In the genomic region with DNA sequence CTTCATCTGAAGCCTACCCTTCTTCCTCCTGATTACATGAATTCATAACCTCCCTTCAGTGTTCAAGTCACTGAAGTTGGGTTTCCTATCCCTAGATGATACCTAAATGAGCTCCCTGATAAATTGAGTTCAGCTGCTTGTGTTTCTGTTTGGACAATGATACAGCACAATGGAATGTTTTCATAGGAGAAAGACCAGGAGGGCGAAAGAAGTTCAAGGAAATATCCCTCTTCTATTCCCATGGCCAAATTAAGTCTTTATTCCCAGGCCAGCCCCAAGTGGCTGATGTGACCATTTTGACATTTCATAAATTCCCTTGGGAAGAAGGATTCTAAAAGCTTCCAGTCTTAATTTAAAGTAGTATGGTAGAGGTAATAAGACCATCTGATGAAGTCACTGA, we compare ENCODE assay signal across 16 cellular contexts.
A peak's percentile ranks its signal among the peaks of the same experiment; 100 is the strongest.
DNase-seq lines count a peak whose midpoint lies in the region; ATAC-seq, FAIRE-seq and TF ChIP-seq lines count a peak whose summit lies in the region.
"Had no signal": no experiment of that assay in that cellular context is flagged by ENCODE, and none has a peak within 500 bp of the region (broad histone marks: within the 10 kb centered on the region; RNA-seq: fewer than 3 reads in every experiment).

No MANE protein-coding gene starts in this region.

- ATAC-seq in A549: peak in 1 of 2 experiments; percentile 24; a peak in 2 of 6 replicates
- no peak for ATAC-seq in GM19023 (IDR thresholded peaks at IDR 0.05; ENCODE audit: unreplicated experiment)

- peaks cover 9% of the 10 kb centered on the region; the same call in 2 of the 3 replicates for H3K4me1 ChIP-seq in A549

- TF ChIP-seq EP300 in A549 (IDR thresholded peaks at IDR 0.05): no peak

- H3K9me3 ChIP-seq in A549: no peaks in the 10 kb centered on the region
- H3K9me3 ChIP-seq: tibial nerve had no signal

- CTCF ChIA-PET in A549 (lab: Yijun Ruan, JAX): no interaction called here

- WGBS in A549 (ENCODE audit: missing lambda C conversion rate): 4% methylated on average over 1 of the region's 1 CpG

- no peak for TF ChIP-seq POLR2A in A549 (IDR thresholded peaks at IDR 0.05; ENCODE audit: low read length)

- peak; percentile 65 for FAIRE-seq in A549 (lab: Jason Lieb, UNC)
- FAIRE-seq: keratinocyte had no signal

- no peak for TF ChIP-seq CTCF in A549 (IDR thresholded peaks at IDR 0.05)

- no peak overlapping the region for H3K27ac ChIP-seq in A549
- H3K27ac ChIP-seq: KMS-11, SK-N-MC had no signal

- no peak for TF ChIP-seq RAD21 in A549 (conservative IDR thresholded peaks at IDR 0.05 in 1 of 2, IDR thresholded peaks at IDR 0.05 in 1 of 2)

- POLR2A ChIA-PET in A549 (lab: Yijun Ruan, JAX): no interaction called here

- DNase-seq in A549 (ENCODE audit: low read depth in 1 of 2, low spot score in 1 of 2) (peak in 1 of 2 experiments; percentile 16), NCI-H226 (peak; percentile 73), dermis blood vessel endothelial cell (peak; percentile 68), kidney tubule cell (ENCODE audit: low spot score) (peak; percentile 81), KG1 (lab: John Stamatoyannopoulos, UW) (no peak)
- DNase-seq in activated CD4-positive, alpha-beta T cell treated with anti-CD3 and anti-CD28 coated beads, Interleukin-2, amount 50 U/mL, for 1 hour: no peak
- DNase-seq in stimulated activated naive CD4-positive, alpha-beta T cell treated with Interleukin-2 at 50 U/mL for 16 hours (lab: John Stamatoyannopoulos, UW): no peak
- DNase-seq: activated CD4-positive, alpha-beta T cell treated with anti-CD3 and anti-CD28 coated beads for 48 hours; activated naive CD4-positive, alpha-beta T cell treated with anti-CD3 and anti-CD28 coated beads, Interleukin-2, amount 10 ng/mL, durations not matched to agents 7 days and 5 days; H7; occipital lobe had no signal

- H3K4me3 ChIP-seq in A549: no peak overlapping the region
- H3K4me3 ChIP-seq: SK-N-MC, tibial nerve had no signal

- H3K4me2 ChIP-seq in A549: peak overlapping the region; percentile 27; the same call in 1 of the 3 replicates
- H3K4me2 ChIP-seq: KMS-11 had no signal

TF ChIP-seq in A549, 52 proteins besides CTCF, POLR2A, EP300 and RAD21:
- TF ChIP-seq, protein P1, sequence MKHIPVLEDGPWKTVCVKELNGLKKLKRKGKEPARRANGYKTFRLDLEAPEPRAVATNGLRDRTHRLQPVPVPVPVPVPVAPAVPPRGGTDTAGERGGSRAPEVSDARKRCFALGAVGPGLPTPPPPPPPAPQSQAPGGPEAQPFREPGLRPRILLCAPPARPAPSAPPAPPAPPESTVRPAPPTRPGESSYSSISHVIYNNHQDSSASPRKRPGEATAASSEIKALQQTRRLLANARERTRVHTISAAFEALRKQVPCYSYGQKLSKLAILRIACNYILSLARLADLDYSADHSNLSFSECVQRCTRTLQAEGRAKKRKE (CRISPR knock-in tag; IDR thresholded peaks at IDR 0.05; ENCODE audit: low read depth): no peak
- no peak for TF ChIP-seq EHF (CRISPR knock-in tag; IDR thresholded peaks at IDR 0.05)

Comparison
In these comparisons a context has a peak if more than half of its experiments do, and no peak if none do; other contexts are left out.
1. DNase-seq: peak in NCI-H226 (single experiment), dermis blood vessel endothelial cell (single experiment) and kidney tubule cell (single experiment); none in activated CD4-positive, alpha-beta T cell treated with anti-CD3 and anti-CD28 coated beads, Interleukin-2, amount 50 U/mL, for 1 hour (single experiment), KG1 (single experiment) and stimulated activated naive CD4-positive, alpha-beta T cell treated with Interleukin-2 at 50 U/mL for 16 hours (single experiment).